Comparison of ENCODE assay signal across 20 cellular contexts in the genomic region with DNA sequence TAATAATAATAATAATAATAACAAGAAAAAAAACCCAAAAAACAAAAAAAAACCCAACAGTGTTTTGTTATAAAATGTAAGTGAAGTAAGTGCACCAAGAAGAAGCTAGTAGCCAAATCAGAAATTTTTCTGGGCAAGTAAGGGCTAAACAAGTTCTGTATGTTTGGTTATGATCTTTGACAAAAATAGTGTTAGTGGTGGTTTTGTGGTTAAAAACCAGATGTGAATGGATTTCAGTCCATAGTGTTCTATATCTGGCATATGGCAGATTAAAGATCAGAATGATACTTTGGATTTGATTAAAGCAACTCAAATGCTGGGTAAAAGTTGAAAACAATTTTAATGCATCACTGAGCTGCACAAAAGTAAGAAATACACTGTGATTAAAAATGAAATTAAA.
"Had no signal": no experiment of that assay in that cellular context is flagged by ENCODE, and none has a peak within 500 bp of the region (broad histone marks: within the 10 kb centered on the region; RNA-seq: fewer than 3 reads in every experiment).

No MANE protein-coding gene starts in this region.

- H3K9me3 Mint-ChIP-seq: stimulated activated naive CD8-positive, alpha-beta T cell treated with anti-CD3 and anti-CD28 coated beads, Interleukin-15, Interleukin-2, amounts not matched to agents 100 ng/mL and 50 ng/mL, for 24 hours had no signal

- DNase-seq: effector CD4-positive, alpha-beta T cell; endodermal cell; erythroblast; foreskin melanocyte; heart left ventricle; hippocampal formation; left colon; naive thymus-derived CD8-positive, alpha-beta T cell; psoas muscle; retina; right lobe of liver; stimulated activated CD4-positive, alpha-beta T cell treated with anti-CD3 and anti-CD28 coated beads, Interleukin-4, amount 100 ng/mL, for 24 hours; testis; upper lobe of right lung had no signal

- H3K27me3 Mint-ChIP-seq: naive thymus-derived CD8-positive, alpha-beta T cell; stimulated activated memory B cell treated with anti-CD40 and anti-IgM and Interleukin-4, amounts not matched to agents 10 μg/mL and 1 μg/mL and 100 μg/mL, for 72 hours; stimulated activated naive CD8-positive, alpha-beta T cell treated with anti-CD3 and anti-CD28 coated beads, Interleukin-15, Interleukin-2, amounts not matched to agents 100 ng/mL and 50 ng/mL, for 24 hours had no signal

- H3K4me3 Mint-ChIP-seq: endodermal cell; naive thymus-derived CD8-positive, alpha-beta T cell; stimulated activated memory B cell treated with anti-CD40 and anti-IgM and Interleukin-4, amounts not matched to agents 10 μg/mL and 1 μg/mL and 100 μg/mL, for 72 hours; stimulated activated naive CD8-positive, alpha-beta T cell treated with anti-CD3 and anti-CD28 coated beads, Interleukin-15, Interleukin-2, amounts not matched to agents 100 ng/mL and 50 ng/mL, for 24 hours had no signal

- H3K4me1 Mint-ChIP-seq: naive thymus-derived CD8-positive, alpha-beta T cell; stimulated activated memory B cell treated with anti-CD40 and anti-IgM and Interleukin-4, amounts not matched to agents 10 μg/mL and 1 μg/mL and 100 μg/mL, for 72 hours had no signal

- H3K4me1 ChIP-seq: heart left ventricle, psoas muscle, right lobe of liver, testis, tibial nerve, upper lobe of right lung, vagina had no signal

- H3K36me3 Mint-ChIP-seq: naive thymus-derived CD8-positive, alpha-beta T cell; stimulated activated memory B cell treated with anti-CD40 and anti-IgM and Interleukin-4, amounts not matched to agents 10 μg/mL and 1 μg/mL and 100 μg/mL, for 72 hours had no signal

- H3K4me3 ChIP-seq: heart left ventricle, psoas muscle, right lobe of liver, testis, tibial nerve, upper lobe of right lung, vagina had no signal

- H3K27ac ChIP-seq: heart left ventricle, neutrophil, psoas muscle, right lobe of liver, testis, tibial nerve, upper lobe of right lung, vagina had no signal

- FAIRE-seq: endothelial cell of umbilical vein had no signal

- ATAC-seq: heart left ventricle; left colon; naive thymus-derived CD8-positive, alpha-beta T cell; psoas muscle; right lobe of liver; stimulated activated memory B cell treated with anti-CD40 and anti-IgM and Interleukin-4, amounts not matched to agents 10 μg/mL and 1 μg/mL and 100 μg/mL, for 72 hours; upper lobe of right lung had no signal

- H3K27ac Mint-ChIP-seq: naive thymus-derived CD8-positive, alpha-beta T cell; stimulated activated memory B cell treated with anti-CD40 and anti-IgM and Interleukin-4, amounts not matched to agents 10 μg/mL and 1 μg/mL and 100 μg/mL, for 72 hours; stimulated activated naive CD8-positive, alpha-beta T cell treated with anti-CD3 and anti-CD28 coated beads, Interleukin-15, Interleukin-2, amounts not matched to agents 100 ng/mL and 50 ng/mL, for 24 hours had no signal

- H3K9me3 ChIP-seq: heart left ventricle, neutrophil, psoas muscle, right lobe of liver, testis, tibial nerve, upper lobe of right lung, vagina had no signal

- H3K27me3 ChIP-seq: heart left ventricle, neutrophil, right lobe of liver, testis, tibial nerve, upper lobe of right lung, vagina had no signal

- H3K36me3 ChIP-seq: heart left ventricle, neutrophil, right lobe of liver, tibial nerve, upper lobe of right lung, vagina had no signal
